11 cellular contexts compared by ENCODE assay signal in the genomic region with DNA sequence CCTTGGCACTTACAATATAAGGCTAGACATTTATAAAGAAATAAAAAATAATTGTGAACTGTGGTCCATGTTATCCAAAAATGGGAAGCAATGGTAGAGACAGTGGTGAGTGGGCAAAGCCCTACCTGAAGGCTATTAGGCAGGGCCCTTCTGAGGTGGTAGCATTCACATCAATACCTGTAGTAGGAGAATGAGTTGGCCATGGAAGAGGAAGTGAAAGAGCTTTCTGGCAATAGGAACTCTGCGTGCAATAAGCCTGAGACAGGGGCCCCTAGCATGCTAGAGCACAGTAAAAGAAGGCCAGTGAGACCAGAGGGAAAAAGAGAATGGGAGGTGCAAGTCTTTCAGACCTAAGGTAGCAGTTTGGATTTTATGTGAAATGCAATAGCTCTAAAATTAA.
A peak's percentile ranks its signal among the peaks of the same experiment; 100 is the strongest.
DNase-seq lines count a peak whose midpoint lies in the region; ATAC-seq and FAIRE-seq lines count a peak whose summit lies in the region.
"Had no signal": no experiment of that assay in that cellular context is flagged by ENCODE, and none has a peak within 500 bp of the region (broad histone marks: within the 10 kb centered on the region; RNA-seq: fewer than 3 reads in every experiment).

No MANE protein-coding gene starts in this region.

- WGBS in trophoblast cell (ENCODE audit: extremely low coverage, insufficient coverage, insufficient read length), result no CpG with 5 or more reads among the region's 1 CpG

- no peak overlapping the region for H3K27ac ChIP-seq in trophoblast cell (ENCODE audit: low read depth, low read length)

- H3K36me3 ChIP-seq in trophoblast cell (ENCODE audit: control insufficient read depth in 1 of 2, insufficient read depth in 2 of 2, low read length in 2 of 2), result no peaks in the 10 kb centered on the region

- H3K9ac ChIP-seq in trophoblast cell (ENCODE audit: low read length), result peak overlapping the region; percentile 53

- H4K12ac ChIP-seq in trophoblast cell (ENCODE audit: low read depth, low read length), result no peak overlapping the region

- no peak overlapping the region for H3K4me2 ChIP-seq in trophoblast cell (ENCODE audit: low read length)

- H3K79me2 ChIP-seq in trophoblast cell (ENCODE audit: control insufficient read depth, insufficient read depth, low read length, poor library complexity), result no peaks in the 10 kb centered on the region

- no peak overlapping the region for H3K14ac ChIP-seq in trophoblast cell (ENCODE audit: low read length)

- H2BK120ac ChIP-seq in trophoblast cell (ENCODE audit: insufficient read depth, low read length, poor library complexity), result no peak overlapping the region

- H3K79me1 ChIP-seq in trophoblast cell (ENCODE audit: low read length), result no peaks in the 10 kb centered on the region

- H2BK5ac ChIP-seq in trophoblast cell (ENCODE audit: low read depth, low read length, poor library complexity), result no peak overlapping the region

- no peaks in the 10 kb centered on the region for H3K9me3 ChIP-seq in trophoblast cell (ENCODE audit: insufficient read depth, low read depth, low read length)

- no peak for FAIRE-seq in GM19239 (lab: Jason Lieb, UNC)

- no peak overlapping the region for H3K4ac ChIP-seq in trophoblast cell (ENCODE audit: low read depth, low read length)

- peak; percentile 81 for ATAC-seq in HG02571 (IDR thresholded peaks at IDR 0.05; ENCODE audit: unreplicated experiment)
- ATAC-seq in HG03342 (IDR thresholded peaks at IDR 0.05; ENCODE audit: unreplicated experiment), result peak; percentile 95

- no peak overlapping the region for H3K18ac ChIP-seq in trophoblast cell (ENCODE audit: low read length)

- H2BK12ac ChIP-seq in trophoblast cell (ENCODE audit: low read length), result no peak overlapping the region

- no peak overlapping the region for H3K4me3 ChIP-seq in trophoblast cell (ENCODE audit: low read depth, low read length)

- no peak overlapping the region for H2AK5ac ChIP-seq in trophoblast cell (ENCODE audit: low read length)

- H4K91ac ChIP-seq in trophoblast cell (ENCODE audit: low read depth, low read length), result no peak overlapping the region

- H3K23ac ChIP-seq in trophoblast cell (ENCODE audit: low read length), result no peak overlapping the region

- DNase-seq in GM19239 (ENCODE audit: insufficient read length, low spot score), result peak; percentile 15
- no peak for DNase-seq in trophoblast cell
- DNase-seq in T-helper 2 cell, result no peak
- DNase-seq in AML-193 (lab: John Stamatoyannopoulos, UW), result no peak
- DNase-seq in HUDEP-2 (lab: John Stamatoyannopoulos, UW; ENCODE audit: unreplicated experiment in 76 of 76), result no peak
- DNase-seq in stimulated activated CD4-positive, alpha-beta T cell treated with anti-CD3 and anti-CD28 coated beads, Interleukin-4, amount 100 ng/mL, for 1 hour, result no peak
- DNase-seq: CD8-positive, alpha-beta memory T cell; effector CD4-positive, alpha-beta T cell; NCI-H1436 had no signal

- H3K4me1 ChIP-seq in trophoblast cell (ENCODE audit: control insufficient read depth in 1 of 2, insufficient read depth in 2 of 2, low read length in 2 of 2), result no peaks in the 10 kb centered on the region

- H3K27me3 ChIP-seq in trophoblast cell (ENCODE audit: insufficient read depth, low read length), result no peaks in the 10 kb centered on the region

- H4K8ac ChIP-seq in trophoblast cell (ENCODE audit: low read depth, low read length), result no peak overlapping the region

- no peak overlapping the region for H2AFZ ChIP-seq in trophoblast cell (ENCODE audit: insufficient read depth, low read length, poor library complexity)
